8 cellular contexts compared by ENCODE assay signal in genomic region chr19:8611890-8612806, GRCh38. TPM values are rescaled to one million over a fixed set of nuclear protein-coding genes. Genes with fewer than 3 reads are reported as not detected.
DNase-seq lines count a peak whose midpoint lies in the region; ATAC-seq and TF ChIP-seq lines count a peak whose summit lies in the region.

No MANE protein-coding gene starts in this region.

- peaks cover 7% of the 10 kb centered on the region for H3K36me3 Mint-ChIP-seq in mesothelial cell of epicardium

- TF ChIP-seq CTCF in AG10803 (conservative IDR thresholded peaks at IDR 0.05; ENCODE audit: low read length) (no peak), cardiac fibroblast (IDR thresholded peaks at IDR 0.05; ENCODE audit: low read depth, low read length) (no peak), mesothelial cell of epicardium (IDR thresholded peaks at IDR 0.05; ENCODE audit: unreplicated experiment) (no peak)

- H3K4me3 ChIP-seq in AG10803 (ENCODE audit: low read length) = no peak overlapping the region
- H3K4me3 ChIP-seq in cardiac fibroblast (replicated peaks in 1 of 2; ENCODE audit: low read depth in 2 of 2, low read length in 2 of 2) = no peak overlapping the region

- H3K4me1 Mint-ChIP-seq in mesothelial cell of epicardium = peaks cover 26% of the 10 kb centered on the region

- H3K9me3 Mint-ChIP-seq in mesothelial cell of epicardium = no peaks in the 10 kb centered on the region

- peaks cover 4% of the 10 kb centered on the region for H3K27me3 Mint-ChIP-seq in mesothelial cell of epicardium (ENCODE audit: low read depth)

- no peak for ATAC-seq in GM21390 (IDR thresholded peaks at IDR 0.05; ENCODE audit: unreplicated experiment)

- peak overlapping the region; percentile 65 for H3K4me3 Mint-ChIP-seq in mesothelial cell of epicardium

- H3K27ac Mint-ChIP-seq in mesothelial cell of epicardium = peak overlapping the region; percentile 90

- DNase-seq in AG10803 (ENCODE audit: low read depth) (peak; percentile 79), HT1080 (ENCODE audit: low read depth) (peak; percentile 41), cardiac fibroblast (ENCODE audit: low read depth in 2 of 2) (peak; percentile 81 to 84), mesothelial cell of epicardium (ENCODE audit: low spot score in 2 of 2, unreplicated experiment in 2 of 2) (no peak), NK-92 (lab: John Stamatoyannopoulos, UW; ENCODE audit: unreplicated experiment) (no peak), inferior parietal cortex (ENCODE audit: extremely low spot score) (no peak), NCI-H82 (lab: John Stamatoyannopoulos, UW) (no peak)

RNA-seq across cellular contexts. Expression of gene ADAMTS10, which starts 1.6 kb away (rescaled TPM):
- total RNA-seq in HT1080 (2014; rRNA removed; shearing (Covaris generic)) = not detected in 2 replicates
- not detected in 2 replicates for polyA plus RNA-seq in HT1080 (2015; cell fraction: cytosol; rRNA removed)
- polyA plus RNA-seq in HT1080 (2015; cell fraction: nucleus; rRNA removed) = 0.22 TPM in 1 of 2 replicates, not detected in the other
- total RNA-seq in mesothelial cell of epicardium = 176 to 182 TPM (median 179 TPM) in 3 replicates

RNA-seq across cellular contexts. Expression of gene NFILZ, which starts 18.3 kb away (rescaled TPM):
- not detected in 2 replicates for total RNA-seq in HT1080 (2014; rRNA removed; shearing (Covaris generic))
- polyA plus RNA-seq in HT1080 (2015; cell fraction: cytosol; rRNA removed) = not detected in 2 replicates
- not detected in 2 replicates for polyA plus RNA-seq in HT1080 (2015; cell fraction: nucleus; rRNA removed)
- not detected in 3 replicates for total RNA-seq in mesothelial cell of epicardium

RNA-seq across cellular contexts. Expression of gene MYO1F, which starts 34.9 kb away (rescaled TPM):
- not detected in 2 replicates for total RNA-seq in HT1080 (2014; rRNA removed; shearing (Covaris generic))
- polyA plus RNA-seq in HT1080 (2015; cell fraction: cytosol; rRNA removed) = not detected in 2 replicates
- not detected in 2 replicates for polyA plus RNA-seq in HT1080 (2015; cell fraction: nucleus; rRNA removed)
- 0.35 to 0.69 TPM (median 0.47 TPM) in 3 replicates for total RNA-seq in mesothelial cell of epicardium

Comparison
In these comparisons a context has a peak if more than half of its experiments do, and no peak if none do; other contexts are left out.
1. DNase-seq: peak in AG10803 (single experiment), HT1080 (single experiment) and cardiac fibroblast (2 of 2); none in mesothelial cell of epicardium (0 of 2), NK-92 (single experiment), inferior parietal cortex (single experiment) and NCI-H82 (single experiment).
2. RNA of gene ADAMTS10, which starts 1.6 kb away (total RNA-seq): 176 to 182 TPM in mesothelial cell of epicardium; not detected in HT1080; every median in the first group is over 100 times any median in the second.